Comparison of ENCODE assay signal across 1 cellular context in genomic region chr10:69311309-69311708, GRCh38.
TF ChIP-seq lines count a peak whose summit lies in the region.

No MANE protein-coding gene starts in this region.

TF ChIP-seq in K562, 482 proteins besides CTCF, POLR2A, EP300 and RAD21 (continues in another document):
- no peak for TF ChIP-seq ATF4 (CRISPR knock-in tag; IDR thresholded peaks at IDR 0.05)
- TF ChIP-seq MEF2A (IDR thresholded peaks at IDR 0.05; ENCODE audit: control insufficient read depth, low read depth, low read length), result no peak
- peak; percentile 39 for TF ChIP-seq TAL1 (IDR thresholded peaks at IDR 0.05)
- no peak for TF ChIP-seq CHD7 (IDR thresholded peaks at IDR 0.05; ENCODE audit: low read depth, low read length)
- TF ChIP-seq ESRRA (IDR thresholded peaks at IDR 0.05; ENCODE audit: borderline replicate concordance, low read depth), result peak; percentile 62; the same call in 1 of the 2 replicates
- 0 out of 2 replicates have a peak, but pooled peaks have one; percentile 34 for TF ChIP-seq TCF3 (CRISPR knock-in tag; IDR thresholded peaks at IDR 0.05)
- TF ChIP-seq CTBP1 (IDR thresholded peaks at IDR 0.05; ENCODE audit: borderline replicate concordance), result peak; percentile 41
- TF ChIP-seq HMG20B (CRISPR knock-in tag; IDR thresholded peaks at IDR 0.05), result no peak
- TF ChIP-seq BRF1 (IDR thresholded peaks at IDR 0.05; ENCODE audit: borderline replicate concordance, extremely low read depth, insufficient read length), result no peak
- TF ChIP-seq ZNF165 (CRISPR knock-in tag; IDR thresholded peaks at IDR 0.05; ENCODE audit: borderline replicate concordance), result no peak
- no peak for TF ChIP-seq CBX5 (IDR thresholded peaks at IDR 0.05; ENCODE audit: borderline replicate concordance, low read depth)
- TF ChIP-seq ZNF586 (CRISPR knock-in tag; conservative IDR thresholded peaks at IDR 0.05), result no peak
- TF ChIP-seq SMAD4 (CRISPR knock-in tag; conservative IDR thresholded peaks at IDR 0.05), result peak; percentile 26; the same call in 1 of the 2 replicates
- TF ChIP-seq SP1 (CRISPR knock-in tag; IDR thresholded peaks at IDR 0.05), result no peak
- no peak for TF ChIP-seq RB1 (IDR thresholded peaks at IDR 0.05; ENCODE audit: low read depth)
- no peak for TF ChIP-seq ZNF175 (CRISPR knock-in tag; IDR thresholded peaks at IDR 0.05; ENCODE audit: low read depth)
- no peak for TF ChIP-seq ESRRB (CRISPR knock-in tag; IDR thresholded peaks at IDR 0.05; ENCODE audit: borderline replicate concordance)
- TF ChIP-seq ZBTB2 (IDR thresholded peaks at IDR 0.05), result 0 out of 2 replicates have a peak, but pooled peaks have one; percentile 56
- TF ChIP-seq SOX6 (IDR thresholded peaks at IDR 0.05), result peak; percentile 23; the same call in 1 of the 2 replicates
- TF ChIP-seq SMARCE1 (IDR thresholded peaks at IDR 0.05), result peak; percentile 26; the same call in 1 of the 2 replicates
- TF ChIP-seq WHSC1 (IDR thresholded peaks at IDR 0.05; ENCODE audit: low read length), result no peak
- peak; percentile 69 for TF ChIP-seq SMARCA4 (IDR thresholded peaks at IDR 0.05)
- TF ChIP-seq ZBTB34 (CRISPR knock-in tag; IDR thresholded peaks at IDR 0.05), result no peak
- peak; percentile 54; the same call in 1 of the 2 replicates for TF ChIP-seq DPF2 (IDR thresholded peaks at IDR 0.05)
- no peak for TF ChIP-seq TCF7 (IDR thresholded peaks at IDR 0.05; ENCODE audit: borderline replicate concordance)
- TF ChIP-seq IFI16 (CRISPR knock-in tag; IDR thresholded peaks at IDR 0.05), result no peak
- 0 out of 4 replicates have a peak, but pooled peaks of 1 of the 2 experiments have one; percentile 34 for TF ChIP-seq TRIM24 (IDR thresholded peaks at IDR 0.05)
- no peak for TF ChIP-seq HDAC2 (IDR thresholded peaks at IDR 0.05)
- peak; percentile 44 for TF ChIP-seq CCNT2 (IDR thresholded peaks at IDR 0.05; ENCODE audit: borderline replicate concordance, extremely low read depth, insufficient read length, low read depth, low read length)
- no peak for TF ChIP-seq GTF3C2 (IDR thresholded peaks at IDR 0.05; ENCODE audit: borderline replicate concordance, extremely low read depth, insufficient read length)
- peak in 1 of 2 experiments; percentile 47; a peak in 1 of 4 replicates for TF ChIP-seq RCOR1 (IDR thresholded peaks at IDR 0.05; ENCODE audit: borderline replicate concordance in 1 of 2, low read depth in 2 of 2, low read length in 2 of 2)
- 0 out of 2 replicates have a peak, but pooled peaks have one; percentile 31 for TF ChIP-seq DMBX1 (CRISPR knock-in tag; IDR thresholded peaks at IDR 0.05; ENCODE audit: borderline replicate concordance)
- TF ChIP-seq IRF1 (CRISPR knock-in tag; IDR thresholded peaks at IDR 0.05; ENCODE audit: borderline replicate concordance), result no peak
